In genomic region chr15:31235298-31236183, GRCh38 we compare ENCODE assay signal across 10 cellular contexts.
A peak's percentile ranks its signal among the peaks of the same experiment; 100 is the strongest.
DNase-seq lines count a peak whose midpoint lies in the region; ATAC-seq, FAIRE-seq and TF ChIP-seq lines count a peak whose summit lies in the region.
"Had no signal": no experiment of that assay in that cellular context is flagged by ENCODE, and none has a peak within 500 bp of the region (broad histone marks: within the 10 kb centered on the region; RNA-seq: fewer than 3 reads in every experiment).

No MANE protein-coding gene starts in this region.

- POLR2A ChIA-PET in A549 (lab: Yijun Ruan, JAX) = interaction anchor here (1.9 to 2.3 kb wide), 2 partner anchors 21 to 91 kb away, joined by 6 to 16 read pairs; partner anchors contain the start of gene KLF13
- POLR2A ChIA-PET in CD4-positive, alpha-beta T cell (lab: Charles Lee) = no interaction called here

- no peaks in the 10 kb centered on the region for H3K27me3 ChIP-seq in rectal smooth muscle tissue (ENCODE audit: control insufficient read depth, insufficient read depth, low read length)
- no peaks in the 10 kb centered on the region for H3K27me3 ChIP-seq in CD4-positive, alpha-beta T cell (ENCODE audit: control insufficient read depth, insufficient read depth, low read length)

- H3K9ac ChIP-seq in rectal smooth muscle tissue (ENCODE audit: low read length) = no peak overlapping the region

- H3K4me3 ChIP-seq in A549 (no peak overlapping the region), rectal smooth muscle tissue (ENCODE audit: low read length) (no peak overlapping the region)

- no peaks in the 10 kb centered on the region for H3K36me3 Mint-ChIP-seq in dendritic cell treated with granulocyte-macrophage colony-stimulating factor and Interleukin-4, amounts not matched to agents 40 ng/mL and 50 ng/mL, for 4 days (ENCODE audit: low read depth)
- H3K36me3 Mint-ChIP-seq in CD4-positive, alpha-beta T cell (ENCODE audit: low read depth) = no peaks in the 10 kb centered on the region

- H3K4me1 Mint-ChIP-seq in dendritic cell treated with granulocyte-macrophage colony-stimulating factor and Interleukin-4, amounts not matched to agents 40 ng/mL and 50 ng/mL, for 4 days (ENCODE audit: low read depth) = peaks cover 79% of the 10 kb centered on the region
- peaks cover 37% of the 10 kb centered on the region for H3K4me1 Mint-ChIP-seq in CD4-positive, alpha-beta T cell (ENCODE audit: low read depth)

- H3K27me3 Mint-ChIP-seq in dendritic cell treated with granulocyte-macrophage colony-stimulating factor and Interleukin-4, amounts not matched to agents 40 ng/mL and 50 ng/mL, for 4 days = no peaks in the 10 kb centered on the region
- H3K27me3 Mint-ChIP-seq in CD4-positive, alpha-beta T cell = no peaks in the 10 kb centered on the region

- H3K9me3 Mint-ChIP-seq in dendritic cell treated with granulocyte-macrophage colony-stimulating factor and Interleukin-4, amounts not matched to agents 40 ng/mL and 50 ng/mL, for 4 days = no peaks in the 10 kb centered on the region
- no peaks in the 10 kb centered on the region for H3K9me3 Mint-ChIP-seq in CD4-positive, alpha-beta T cell

- peak in 1 of 2 experiments; percentile 31 for DNase-seq in A549 (ENCODE audit: low read depth in 1 of 2, low spot score in 1 of 2)
- peak; percentile 47 for DNase-seq in NCI-H226
- DNase-seq in GM12891 (ENCODE audit: insufficient read length, low spot score) = no peak
- DNase-seq in activated CD4-positive, alpha-beta T cell treated with anti-CD3 and anti-CD28 coated beads, Interleukin-2, amount 50 U/mL, for 48 hours = no peak
- DNase-seq in CD4-positive, alpha-beta T cell = no peak

- no peak for TF ChIP-seq CTCF in A549 (IDR thresholded peaks at IDR 0.05)
- TF ChIP-seq CTCF in CD4-positive, alpha-beta T cell (IDR thresholded peaks at IDR 0.05) = no peak

- no peaks in the 10 kb centered on the region for H3K9me3 ChIP-seq in A549
- H3K9me3 ChIP-seq in CD4-positive, alpha-beta T cell (ENCODE audit: control insufficient read depth, low read length) = no peaks in the 10 kb centered on the region

- no peak for TF ChIP-seq POLR2A in A549 (IDR thresholded peaks at IDR 0.05; ENCODE audit: low read length)
- TF ChIP-seq POLR2A in GM12891 (IDR thresholded peaks at IDR 0.05; ENCODE audit: low read depth, low read length) = no peak

- TF ChIP-seq RAD21 in A549 (conservative IDR thresholded peaks at IDR 0.05 in 1 of 2, IDR thresholded peaks at IDR 0.05 in 1 of 2) = no peak

- H3K27ac ChIP-seq in A549 (peak overlapping the region; percentile 71 to 89), rectal smooth muscle tissue (ENCODE audit: low read depth, low read length) (peak overlapping the region; percentile 93)
- no peak overlapping the region for H3K27ac ChIP-seq in CD4-positive, alpha-beta T cell (ENCODE audit: low read depth, low read length)
- H3K27ac ChIP-seq: C4-2B had no signal

- FAIRE-seq in A549 (lab: Jason Lieb, UNC) = no peak
- FAIRE-seq in GM12891 (lab: Jason Lieb, UNC) = no peak

- H3K4me3 Mint-ChIP-seq in dendritic cell treated with granulocyte-macrophage colony-stimulating factor and Interleukin-4, amounts not matched to agents 40 ng/mL and 50 ng/mL, for 4 days = no peak overlapping the region
- H3K4me3 Mint-ChIP-seq in CD4-positive, alpha-beta T cell = no peak overlapping the region
- H3K4me3 Mint-ChIP-seq: T-helper 1 cell treated with Interleukin-12 subunit alpha and Interleukin-12 subunit beta and Interleukin-4 antibody, amounts not matched to agents 30 μg/mL and 1 μg/mL, for 36 hours had no signal

- TF ChIP-seq EP300 in A549 (IDR thresholded peaks at IDR 0.05) = no peak

- peaks cover 23% of the 10 kb centered on the region for H3K4me1 ChIP-seq in A549
- H3K4me1 ChIP-seq in rectal smooth muscle tissue (ENCODE audit: control insufficient read depth, insufficient read depth, low read length) = peaks cover 20% of the 10 kb centered on the region

- peak overlapping the region; percentile 68 for H3K27ac Mint-ChIP-seq in dendritic cell treated with granulocyte-macrophage colony-stimulating factor and Interleukin-4, amounts not matched to agents 40 ng/mL and 50 ng/mL, for 4 days
- no peak overlapping the region for H3K27ac Mint-ChIP-seq in CD4-positive, alpha-beta T cell
- H3K27ac Mint-ChIP-seq: T-helper 1 cell treated with Interleukin-12 subunit alpha and Interleukin-12 subunit beta and Interleukin-4 antibody, amounts not matched to agents 30 μg/mL and 1 μg/mL, for 36 hours had no signal

- H3K36me3 ChIP-seq in rectal smooth muscle tissue (ENCODE audit: control insufficient read depth, insufficient read depth, low read length) = no peaks in the 10 kb centered on the region

- ATAC-seq in A549 = peak; percentile 48 to 52; a peak in 5 of 6 replicates
- ATAC-seq in GM21786 (IDR thresholded peaks at IDR 0.05; ENCODE audit: unreplicated experiment) = peak; percentile 44
- ATAC-seq in CD4-positive, alpha-beta T cell (ENCODE audit: poor library complexity) = no peak

- peak overlapping the region; percentile 72 for H3K4me2 ChIP-seq in A549

- CTCF ChIA-PET in A549 (lab: Yijun Ruan, JAX) = interaction anchor here (0.6 to 3.7 kb wide), 5 partner anchors 10 to 253 kb away, joined by 3 to 12 read pairs (median 4); no protein-coding TSS in a partner anchor
- CTCF ChIA-PET in CD4-positive, alpha-beta T cell (lab: Charles Lee) = no interaction called here

- 70% methylated on average over 20 of the region's 20 CpGs for WGBS in A549 (ENCODE audit: missing lambda C conversion rate)

- intact Hi-C loops in dendritic cell treated with granulocyte-macrophage colony-stimulating factor and Interleukin-4, amounts not matched to agents 40 ng/mL and 50 ng/mL, for 4 days (cut with micrococcal nuclease) = loop anchor here (2.0 kb wide), 1 partner anchor 19 kb away; no protein-coding TSS in a partner anchor
- intact Hi-C loops in CD4-positive, alpha-beta T cell (cut with DNase I, micrococcal nuclease) = no loop called here

TF ChIP-seq in A549, 52 proteins besides CTCF, POLR2A, EP300 and RAD21:
- no peak for TF ChIP-seq CBX2 (IDR thresholded peaks at IDR 0.05; ENCODE audit: borderline replicate concordance, low read depth)
- TF ChIP-seq CHD4 (IDR thresholded peaks at IDR 0.05; ENCODE audit: borderline replicate concordance) = no peak
- no peak for TF ChIP-seq SREBF2 (IDR thresholded peaks at IDR 0.05)
- no peak for TF ChIP-seq CEBPB (IDR thresholded peaks at IDR 0.05)
- TF ChIP-seq HOXB5 (CRISPR knock-in tag; IDR thresholded peaks at IDR 0.05) = no peak
- no peak for TF ChIP-seq ZSCAN20 (CRISPR knock-in tag; IDR thresholded peaks at IDR 0.05)
- no peak for TF ChIP-seq GATA3 (IDR thresholded peaks at IDR 0.05; ENCODE audit: borderline replicate concordance)
- TF ChIP-seq TP53 (CRISPR knock-in tag; IDR thresholded peaks at IDR 0.05) = no peak
- no peak for TF ChIP-seq HDAC2 (IDR thresholded peaks at IDR 0.05)
- no peak for TF ChIP-seq NPAS2 (CRISPR knock-in tag; IDR thresholded peaks at IDR 0.05; ENCODE audit: borderline replicate concordance)
TF ChIP-seq in A549: peak in this region for 0.

TF ChIP-seq in GM12891, 5 proteins besides CTCF, POLR2A, EP300 and RAD21:
- TF ChIP-seq SPI1 (IDR thresholded peaks at IDR 0.05; ENCODE audit: low read depth, low read length) (no peak), TAF1 (IDR thresholded peaks at IDR 0.05; ENCODE audit: low read depth, low read length) (no peak), POLR2AphosphoS5 (IDR thresholded peaks at IDR 0.05; ENCODE audit: low read depth, low read length) (no peak), POU2F2 (IDR thresholded peaks at IDR 0.05; ENCODE audit: low read depth, low read length) (no peak), PAX5 (IDR thresholded peaks at IDR 0.05; ENCODE audit: insufficient read depth, low read length, severe bottlenecking) (no peak)
